Comparison of ENCODE assay signal across 8 cellular contexts in genomic region chr17:47615766-47616424, GRCh38.
A peak's percentile ranks its signal among the peaks of the same experiment; 100 is the strongest.
DNase-seq lines count a peak whose midpoint lies in the region; FAIRE-seq lines count a peak whose summit lies in the region.

No MANE protein-coding gene starts in this region.

- DNase-seq in NCI-H510A treated with DMSO at 0.1 percent for 48 hours (lab: John Stamatoyannopoulos, UW) (peak; percentile 42), NCI-H510A (lab: John Stamatoyannopoulos, UW) (no peak), NAMALWA (ENCODE audit: low spot score) (peak; percentile 78), germinal center (ENCODE audit: low spot score) (peak; percentile 45), putamen (ENCODE audit: low spot score) (peak; percentile 39), UCSD-AML1 (lab: John Stamatoyannopoulos, UW; ENCODE audit: unreplicated experiment) (no peak), OCI-M2 (lab: John Stamatoyannopoulos, UW; ENCODE audit: unreplicated experiment) (no peak)

- FAIRE-seq in TTC549 (lab: Jason Lieb, UNC) = peak; percentile 65

Comparison
In these comparisons a context has a peak if more than half of its experiments do, and no peak if none do; other contexts are left out.
1. DNase-seq: peak in NCI-H510A treated with DMSO at 0.1 percent for 48 hours (single experiment), NAMALWA (single experiment), germinal center (single experiment) and putamen (single experiment); none in NCI-H510A (single experiment), UCSD-AML1 (single experiment) and OCI-M2 (single experiment).